In the genomic region with DNA sequence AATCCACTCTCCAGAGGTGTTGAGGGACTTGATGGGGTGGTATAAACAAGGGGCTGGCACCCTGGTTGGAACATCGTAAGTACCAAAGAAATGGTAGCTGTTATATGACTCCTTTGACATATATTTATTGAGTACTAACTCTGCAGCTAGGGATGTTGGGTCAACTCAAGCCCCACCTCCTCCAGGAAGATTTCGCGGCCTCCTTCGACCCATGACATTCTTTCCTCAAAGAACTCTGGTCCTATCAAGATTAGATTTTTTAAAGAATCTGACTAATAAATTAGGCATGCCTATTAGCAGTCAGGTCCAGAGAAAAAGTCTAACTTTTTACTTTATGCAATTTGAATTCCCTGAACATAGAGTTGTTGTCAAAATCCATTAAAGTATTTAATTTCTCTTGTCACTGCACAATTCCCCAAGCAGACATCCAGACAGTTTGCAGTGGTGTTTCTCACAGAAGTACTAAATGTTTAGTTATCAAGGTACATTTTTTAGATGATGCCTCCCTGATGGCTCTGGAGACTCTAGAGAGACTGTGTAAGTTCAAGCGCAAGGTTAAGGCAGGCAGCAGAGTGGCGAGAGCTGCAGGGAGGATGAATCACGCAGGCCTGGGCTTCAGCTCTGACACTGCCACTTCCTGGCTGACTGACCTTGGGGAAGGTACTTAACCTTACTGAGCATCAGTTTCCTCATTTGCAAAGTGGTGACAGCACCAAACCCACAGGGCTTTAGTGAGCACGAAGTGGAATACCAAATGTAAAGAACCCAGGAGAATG, we compare ENCODE assay signal across 10 cellular contexts.
A peak's percentile ranks its signal among the peaks of the same experiment; 100 is the strongest.
DNase-seq lines count a peak whose midpoint lies in the region; ATAC-seq, FAIRE-seq and TF ChIP-seq lines count a peak whose summit lies in the region.
"Had no signal": no experiment of that assay in that cellular context is flagged by ENCODE, and none has a peak within 500 bp of the region (broad histone marks: within the 10 kb centered on the region; RNA-seq: fewer than 3 reads in every experiment).

No MANE protein-coding gene starts in this region.

- no peak overlapping the region for H3K27ac ChIP-seq in GM23248
- H3K27ac ChIP-seq in endodermal cell (ENCODE audit: low read depth, low read length): peak overlapping the region; percentile 78
- H3K27ac ChIP-seq in neural progenitor cell: no peak overlapping the region

- H2AFZ ChIP-seq in GM23248 (no peak overlapping the region), neural progenitor cell (replicated peaks) (no peak overlapping the region)

- H3K4me3 Mint-ChIP-seq in endodermal cell (no peak overlapping the region), neural progenitor cell (peak overlapping the region; percentile 70)
- no peak overlapping the region for H3K4me3 Mint-ChIP-seq in activated naive CD4-positive, alpha-beta T cell treated with anti-CD3 and anti-CD28 coated beads for 36 hours
- H3K4me3 Mint-ChIP-seq: immature natural killer cell, natural killer cell had no signal

- H3K4me1 Mint-ChIP-seq in endodermal cell (peaks cover 17% of the 10 kb centered on the region), neural progenitor cell (peaks cover 85% of the 10 kb centered on the region)
- no peaks in the 10 kb centered on the region for H3K4me1 Mint-ChIP-seq in activated naive CD4-positive, alpha-beta T cell treated with anti-CD3 and anti-CD28 coated beads for 36 hours (ENCODE audit: low read depth)
- H3K4me1 Mint-ChIP-seq: immature natural killer cell, natural killer cell had no signal

- in situ Hi-C loops in GM23248 (cut with MboI): no loop called here

- intact Hi-C loops in activated naive CD4-positive, alpha-beta T cell treated with anti-CD3 and anti-CD28 coated beads for 36 hours (cut with micrococcal nuclease): no loop called here

- DNase-seq in GM23248: peak; percentile 55
- DNase-seq in RCC 7860 (ENCODE audit: low spot score): peak; percentile 66
- DNase-seq in endodermal cell: no peak
- no peak for DNase-seq in neural progenitor cell (ENCODE audit: low spot score)
- DNase-seq in activated naive CD4-positive, alpha-beta T cell treated with anti-CD3 and anti-CD28 coated beads for 36 hours: no peak
- no peak for DNase-seq in AG08396 (ENCODE audit: low spot score)
- DNase-seq in NCI-H524 (lab: John Stamatoyannopoulos, UW): no peak
- DNase-seq: immature natural killer cell, natural killer cell had no signal

- no peaks in the 10 kb centered on the region for H3K9me2 ChIP-seq in GM23248 (ENCODE audit: insufficient read depth)

- H3K36me3 ChIP-seq in GM23248 (ENCODE audit: low read depth) (no peaks in the 10 kb centered on the region), endodermal cell (ENCODE audit: control insufficient read depth, insufficient read depth, low read length) (no peaks in the 10 kb centered on the region), neural progenitor cell (no peaks in the 10 kb centered on the region)

- H3K4me2 ChIP-seq in GM23248 (ENCODE audit: unreplicated experiment) (no peak overlapping the region), neural progenitor cell (peak overlapping the region; percentile 71)

- no peaks in the 10 kb centered on the region for H3K9me3 Mint-ChIP-seq in endodermal cell
- H3K9me3 Mint-ChIP-seq in neural progenitor cell: no peaks in the 10 kb centered on the region
- no peaks in the 10 kb centered on the region for H3K9me3 Mint-ChIP-seq in activated naive CD4-positive, alpha-beta T cell treated with anti-CD3 and anti-CD28 coated beads for 36 hours
- H3K9me3 Mint-ChIP-seq: immature natural killer cell, natural killer cell had no signal

- H3K36me3 Mint-ChIP-seq in endodermal cell (ENCODE audit: low read depth) (no peaks in the 10 kb centered on the region), neural progenitor cell (no peaks in the 10 kb centered on the region)
- no peaks in the 10 kb centered on the region for H3K36me3 Mint-ChIP-seq in activated naive CD4-positive, alpha-beta T cell treated with anti-CD3 and anti-CD28 coated beads for 36 hours (ENCODE audit: low read depth)
- H3K36me3 Mint-ChIP-seq: natural killer cell had no signal

- TF ChIP-seq CTCF in endodermal cell (conservative IDR thresholded peaks at IDR 0.05) (no peak), neural progenitor cell (IDR thresholded peaks at IDR 0.05) (no peak)

- no peaks in the 10 kb centered on the region for H3K27me3 ChIP-seq in GM23248 (replicated peaks; ENCODE audit: insufficient read depth)
- H3K27me3 ChIP-seq in endodermal cell (ENCODE audit: control insufficient read depth, insufficient read depth, low read length, poor library complexity, severe bottlenecking): peaks cover 7% of the 10 kb centered on the region
- no peaks in the 10 kb centered on the region for H3K27me3 ChIP-seq in neural progenitor cell

- H3K9me3 ChIP-seq in GM23248 (ENCODE audit: low read depth) (no peaks in the 10 kb centered on the region), endodermal cell (ENCODE audit: control insufficient read depth, low read length) (no peaks in the 10 kb centered on the region), neural progenitor cell (ENCODE audit: low read depth) (no peaks in the 10 kb centered on the region)

- FAIRE-seq in RCC 7860 (lab: Jason Lieb, UNC): peak; percentile 81

- H3K4me1 ChIP-seq in GM23248 (ENCODE audit: insufficient read depth) (peaks cover 15% of the 10 kb centered on the region), endodermal cell (ENCODE audit: control insufficient read depth, insufficient read depth, low read length) (no peaks in the 10 kb centered on the region), neural progenitor cell (peaks cover 23% of the 10 kb centered on the region)

- H3K9ac ChIP-seq in GM23248: no peak overlapping the region
- no peak overlapping the region for H3K9ac ChIP-seq in endodermal cell (ENCODE audit: extremely low read depth, low read length, poor library complexity, severe bottlenecking)
- H3K9ac ChIP-seq in neural progenitor cell: no peak overlapping the region

- no peaks in the 10 kb centered on the region for H4K20me1 ChIP-seq in GM23248 (ENCODE audit: insufficient read depth)
- H4K20me1 ChIP-seq in neural progenitor cell (ENCODE audit: low read depth): no peaks in the 10 kb centered on the region

- H3F3A ChIP-seq in GM23248 (ENCODE audit: insufficient read depth): peaks cover 7% of the 10 kb centered on the region; the same call in 1 of the 2 replicates
- no peaks in the 10 kb centered on the region for H3F3A ChIP-seq in neural progenitor cell (ENCODE audit: low read depth)

- H3K4me3 ChIP-seq in GM23248: no peak overlapping the region
- H3K4me3 ChIP-seq in endodermal cell (ENCODE audit: low read length): no peak overlapping the region
- peak overlapping the region; percentile 19 for H3K4me3 ChIP-seq in neural progenitor cell

- no peak for ATAC-seq in GM21619 (IDR thresholded peaks at IDR 0.05; ENCODE audit: unreplicated experiment)
- ATAC-seq: natural killer cell had no signal

- CTCF ChIA-PET in activated naive CD4-positive, alpha-beta T cell treated with anti-CD3 and anti-CD28 coated beads for 36 hours (lab: Charles Lee): no interaction called here

- 80 to 86% methylated on average over 8 of the region's 8 CpGs for WGBS in GM23248 (ENCODE audit: low coverage in 1 of 2, low lambda C conversion rate in 2 of 2, missing lambda C conversion rate in 2 of 2), 2 experiments
- 51 to 78% methylated on average over 6 to 8 of the region's 8 CpGs for WGBS in endodermal cell (ENCODE audit: insufficient coverage in 1 of 2, insufficient read length in 1 of 2), 2 experiments

- H3K79me2 ChIP-seq in GM23248 (ENCODE audit: insufficient read depth) (no peaks in the 10 kb centered on the region), neural progenitor cell (ENCODE audit: low read depth) (no peaks in the 10 kb centered on the region)

- H3K27me3 Mint-ChIP-seq in endodermal cell (ENCODE audit: insufficient read depth): peaks cover 12% of the 10 kb centered on the region
- peaks cover 28% of the 10 kb centered on the region for H3K27me3 Mint-ChIP-seq in neural progenitor cell (ENCODE audit: insufficient read depth, low read depth)
- no peaks in the 10 kb centered on the region for H3K27me3 Mint-ChIP-seq in activated naive CD4-positive, alpha-beta T cell treated with anti-CD3 and anti-CD28 coated beads for 36 hours (ENCODE audit: low read depth)

- H3K27ac Mint-ChIP-seq in endodermal cell (no peak overlapping the region), neural progenitor cell (peak overlapping the region; percentile 50)
- no peak overlapping the region for H3K27ac Mint-ChIP-seq in activated naive CD4-positive, alpha-beta T cell treated with anti-CD3 and anti-CD28 coated beads for 36 hours
- H3K27ac Mint-ChIP-seq: natural killer cell had no signal

Comparison
In these comparisons a context has a peak if more than half of its experiments do, and no peak if none do; other contexts are left out.
1. DNase-seq: peak in GM23248 (single experiment) and RCC 7860 (single experiment); none in endodermal cell (single experiment), neural progenitor cell (single experiment), activated naive CD4-positive, alpha-beta T cell treated with anti-CD3 and anti-CD28 coated beads for 36 hours (single experiment), AG08396 (single experiment) and NCI-H524 (0 of 2).